In the genomic region with DNA sequence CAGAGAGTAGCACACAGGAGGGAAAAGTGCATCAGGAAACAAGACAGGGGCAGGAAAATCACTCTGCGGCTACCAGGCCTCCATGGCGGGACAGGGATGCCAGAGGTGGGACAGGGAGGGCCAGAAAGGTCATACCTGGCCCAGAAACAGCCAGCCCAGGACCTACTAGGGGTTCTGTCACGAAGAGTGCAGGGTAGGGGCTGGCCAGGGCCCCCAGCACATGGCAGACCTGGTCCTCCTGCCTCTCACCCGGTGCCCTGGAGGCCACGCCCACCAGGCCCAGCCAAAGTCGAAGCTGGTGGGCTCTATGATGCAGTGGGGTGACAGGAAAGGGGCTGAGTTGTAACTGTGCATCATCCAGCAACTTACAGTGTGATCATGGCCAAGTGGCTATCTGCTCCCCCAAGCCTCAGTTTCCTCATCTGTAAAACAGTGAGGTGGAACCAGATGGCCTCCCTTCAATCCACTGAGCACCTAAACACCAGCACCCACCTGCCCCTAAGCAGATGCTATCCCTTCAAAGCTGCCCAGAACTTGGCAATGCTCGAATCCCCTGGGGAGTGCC, we compare ENCODE assay signal across 12 cellular contexts. TPM values are rescaled to one million over a fixed set of nuclear protein-coding genes. Genes with fewer than 3 reads are reported as not detected.
DNase-seq lines count a peak whose midpoint lies in the region; ATAC-seq and TF ChIP-seq lines count a peak whose summit lies in the region.
"Had no signal": no experiment of that assay in that cellular context is flagged by ENCODE, and none has a peak within 500 bp of the region (broad histone marks: within the 10 kb centered on the region; RNA-seq: fewer than 3 reads in every experiment).

No MANE protein-coding gene starts in this region.

- 53% methylated on average over 7 of the region's 7 CpGs for WGBS in mammary epithelial cell (ENCODE audit: low coverage, missing lambda C conversion rate)
- 78 to 79% methylated on average over 7 of the region's 7 CpGs for WGBS in aorta, 2 donors

- no peak overlapping the region for H2AFZ ChIP-seq in mammary epithelial cell (ENCODE audit: low read depth, low read length)

- ATAC-seq in HG02852 (IDR thresholded peaks at IDR 0.05; ENCODE audit: unreplicated experiment) (peak; percentile 11), aorta (ENCODE audit: low FRiP score) (no peak)

- H3K36me3 Mint-ChIP-seq in MCF 10A (ENCODE audit: insufficient read depth, unreplicated experiment): no peaks in the 10 kb centered on the region

- H3K27me3 ChIP-seq in mammary epithelial cell (ENCODE audit: insufficient read depth, low read length) (no peaks in the 10 kb centered on the region), Peyer's patch (no peaks in the 10 kb centered on the region), aorta (ENCODE audit: control insufficient read depth in 1 of 2, insufficient read depth in 2 of 2, low read length in 1 of 2) (no peaks in the 10 kb centered on the region)
- H3K27me3 ChIP-seq: body of pancreas had no signal

- H3K9me3 ChIP-seq in mammary epithelial cell (replicated peaks; ENCODE audit: insufficient read depth, low read length) (no peaks in the 10 kb centered on the region), Peyer's patch (no peaks in the 10 kb centered on the region), aorta (ENCODE audit: control insufficient read depth, low read length) (no peaks in the 10 kb centered on the region)
- H3K9me3 ChIP-seq: body of pancreas, psoas muscle had no signal

- TF ChIP-seq CTCF in MCF 10A (IDR thresholded peaks at IDR 0.05; ENCODE audit: unreplicated experiment): no peak
- TF ChIP-seq CTCF in mammary epithelial cell (conservative IDR thresholded peaks at IDR 0.05 in 1 of 2, IDR thresholded peaks at IDR 0.05 in 1 of 2; ENCODE audit: extremely low read depth in 1 of 2, insufficient read depth in 1 of 2, low read depth in 1 of 2, low read length in 2 of 2): no peak
- TF ChIP-seq CTCF in Peyer's patch (IDR thresholded peaks at IDR 0.05): no peak
- TF ChIP-seq CTCF in GM10248 (IDR thresholded peaks at IDR 0.05; ENCODE audit: control extremely low read depth, extremely low read depth, low read depth, missing control alignments): no peak

- dilution Hi-C loops in mammary epithelial cell (cut with HindIII; ENCODE audit: low sequenced_read_pairs): loop anchor here (25.0 kb wide), 2 partner anchors 200 to 550 kb away; no protein-coding TSS in a partner anchor

- H4K20me1 ChIP-seq in mammary epithelial cell (ENCODE audit: insufficient read depth, low read length): no peaks in the 10 kb centered on the region

- H3K79me2 ChIP-seq in mammary epithelial cell (ENCODE audit: insufficient read depth, low read length): no peaks in the 10 kb centered on the region

- no peaks in the 10 kb centered on the region for H3K9me3 Mint-ChIP-seq in MCF 10A (ENCODE audit: unreplicated experiment)
- H3K9me3 Mint-ChIP-seq: activated T-cell treated with anti-CD3 and anti-CD28 coated beads, Interleukin-2, amount 50 U/mL, for 24 hours had no signal

- intact Hi-C loops in MCF 10A (cut with micrococcal nuclease): loop anchor here (1.0 kb wide), 1 partner anchor 213 kb away; no protein-coding TSS in a partner anchor
- intact Hi-C loops in mammary epithelial cell (cut with micrococcal nuclease): loop anchor here (1.0 to 5.0 kb wide), 3 partner anchors 22 to 213 kb away; no protein-coding TSS in a partner anchor
- intact Hi-C loops in aorta (cut with DNase I): no loop called here

- no peak overlapping the region for H3K4me2 ChIP-seq in mammary epithelial cell (ENCODE audit: insufficient read depth, low read depth, low read length)

- no peak overlapping the region for H3K4me3 Mint-ChIP-seq in MCF 10A (ENCODE audit: unreplicated experiment)
- H3K4me3 Mint-ChIP-seq: activated T-cell treated with anti-CD3 and anti-CD28 coated beads, Interleukin-2, amount 50 U/mL, for 24 hours had no signal

- no peak overlapping the region for H3K9ac ChIP-seq in mammary epithelial cell (ENCODE audit: insufficient read depth, low read length)

- BruUV-seq in MCF 10A (replicated peaks; lab: Mats Ljungman, UMichigan) (no TSS peak), mammary epithelial cell (replicated peaks; lab: Mats Ljungman, UMichigan) (no TSS peak)

- H3K4me1 ChIP-seq in mammary epithelial cell (ENCODE audit: insufficient read depth, low read length): no peaks in the 10 kb centered on the region
- peaks cover 0 to 24% (median 0%) of the 10 kb centered on the region in 4 donors for H3K4me1 ChIP-seq in Peyer's patch
- H3K4me1 ChIP-seq in aorta (ENCODE audit: control insufficient read depth in 1 of 2, insufficient read depth in 2 of 2, low read length in 2 of 2): no peaks in the 10 kb centered on the region

- H3K4me3 ChIP-seq in mammary epithelial cell (replicated peaks in 1 of 3; ENCODE audit: insufficient read depth in 1 of 3, low read depth in 2 of 3, low read length in 3 of 3) (no peak overlapping the region), Peyer's patch (no peak overlapping the region), aorta (ENCODE audit: low read length in 2 of 2) (no peak overlapping the region)
- H3K4me3 ChIP-seq: body of pancreas, psoas muscle had no signal

- CTCF ChIA-PET in MCF 10A (lab: Yijun Ruan, JAX) (interaction anchor here (0.8 to 3.5 kb wide), 16 partner anchors 8 to 333 kb away, joined by 3 to 25 read pairs (median 4); no protein-coding TSS in a partner anchor), mammary epithelial cell (lab: Charles Lee; ENCODE audit: low non-redundant PET) (no interaction called here), GM10248 (lab: Yijun Ruan, JAX) (interaction anchor here (0.8 to 1.6 kb wide), 6 partner anchors 9 to 29 kb away, joined by 3 to 5 read pairs (median 4); no protein-coding TSS in a partner anchor)

- H3K36me3 ChIP-seq in mammary epithelial cell (ENCODE audit: insufficient read depth, low read length) (no peaks in the 10 kb centered on the region), Peyer's patch (no peaks in the 10 kb centered on the region), aorta (ENCODE audit: control insufficient read depth in 1 of 2, insufficient read depth in 2 of 2, low read length in 1 of 2) (no peaks in the 10 kb centered on the region)

- peak overlapping the region; percentile 7 for H3K27ac Mint-ChIP-seq in MCF 10A (ENCODE audit: low read depth, unreplicated experiment)
- H3K27ac Mint-ChIP-seq: activated T-cell treated with anti-CD3 and anti-CD28 coated beads, Interleukin-2, amount 50 U/mL, for 24 hours had no signal

- POLR2A ChIA-PET in MCF 10A (lab: Yijun Ruan, JAX) (no interaction called here), GM10248 (lab: Yijun Ruan, JAX) (no interaction called here)

- no peaks in the 10 kb centered on the region for H3K27me3 Mint-ChIP-seq in MCF 10A (ENCODE audit: insufficient read depth, unreplicated experiment)

- peaks cover 6% of the 10 kb centered on the region for H3K4me1 Mint-ChIP-seq in MCF 10A (ENCODE audit: insufficient read depth, unreplicated experiment)

- DNase-seq in MCF 10A (ENCODE audit: unreplicated experiment) (no peak), mammary epithelial cell (no peak), Peyer's patch (peak in 2 of 3 donors; percentile 33 to 34), aorta (peak; percentile 32 to 37), GOT3 (lab: John Stamatoyannopoulos, UW) (no peak), GM10248 (ENCODE audit: extremely low spot score) (no peak), dedifferentiated amniotic fluid mesenchymal stem cell (ENCODE audit: extremely low spot score) (no peak)
- DNase-seq: NCI-H2227 treated with DMSO at 0.1 percent for 48 hours had no signal

- H3K27ac ChIP-seq in mammary epithelial cell (ENCODE audit: insufficient read depth, low read depth, low read length): no peak overlapping the region
- no peak overlapping the region for H3K27ac ChIP-seq in Peyer's patch
- H3K27ac ChIP-seq in aorta (ENCODE audit: low read depth in 1 of 2, low read length in 2 of 2): no peak overlapping the region
- H3K27ac ChIP-seq: body of pancreas, psoas muscle had no signal

- in situ Hi-C loops in mammary epithelial cell (cut with MboI; ENCODE audit: low sequenced_read_pairs in 2 of 2): no loop called here

- TF ChIP-seq POLR2A in Peyer's patch (IDR thresholded peaks at IDR 0.05): no peak

RNA-seq across cellular contexts. Expression of a gene that starts 10.6 kb away (rescaled TPM):
- total RNA-seq in MCF 10A (2022) (14.1 and 16.9 TPM in 2 replicates), mammary epithelial cell (1 to 10 TPM in 1 of 2 donors, under 1 TPM in 1; 0.50 to 8.6 TPM), Peyer's patch (1 to 10 TPM; 1.9 to 8.3 (median 5.2) TPM), aorta (10 to 100 TPM in 1 of 2 donors, 1 to 10 TPM in 1; 8.8 to 12.9 TPM)
- polyA plus RNA-seq in mammary epithelial cell (1.6 TPM), aorta (1 to 10 TPM; 1.4 to 2.0 TPM)
- polyA minus RNA-seq in mammary epithelial cell: 3.3 TPM

Comparison
In these comparisons a context has a peak if more than half of its experiments do, and no peak if none do; other contexts are left out.
1. DNase-seq: peak in Peyer's patch (2 of 3) and aorta (2 of 2); none in MCF 10A (single experiment), mammary epithelial cell (single experiment), GOT3 (single experiment), GM10248 (single experiment) and dedifferentiated amniotic fluid mesenchymal stem cell (single experiment).
2. intact Hi-C loops: an anchor here in MCF 10A (1.0 kb wide) and mammary epithelial cell (1.0 to 5.0 kb wide); none called in aorta.